In genomic region chr12:84786622-84787021, GRCh38 we compare ENCODE assay signal across 23 cellular contexts.
"Had no signal": no experiment of that assay in that cellular context is flagged by ENCODE, and none has a peak within 500 bp of the region (broad histone marks: within the 10 kb centered on the region; RNA-seq: fewer than 3 reads in every experiment).

No MANE protein-coding gene starts in this region.

- H3K4me3 ChIP-seq: left lung, lung, ovary, right atrium auricular region, spleen, suprapubic skin, thoracic aorta, tibial artery, upper lobe of right lung had no signal

- FAIRE-seq: keratinocyte, small intestine, urothelium cell line had no signal

- DNase-seq: hippocampal formation; kidney glomerular epithelial cell; left colon; left lung; mesendoderm; naive B cell; ovary; small intestine; spleen; stimulated activated CD4-positive, alpha-beta T cell treated with anti-CD3 and anti-CD28 coated beads, Interleukin-4, amount 100 ng/mL, for 24 hours; stimulated activated naive CD4-positive, alpha-beta T cell; tibial artery; trophoblast cell; upper lobe of right lung had no signal

- H3K27ac ChIP-seq: left lung, ovary, right atrium auricular region, spleen, suprapubic skin, thoracic aorta, tibial artery, upper lobe of right lung had no signal

- H3K27me3 ChIP-seq: left lung, ovary, right atrium auricular region, spleen, suprapubic skin, tibial artery, upper lobe of right lung had no signal

- ATAC-seq: left colon; left lung; natural killer cell treated with Interleukin-12 subunit alpha and Interleukin-12 subunit beta and Interleukin-15 and Interleukin-18, amount 100 ng/mL, for 72 hours; sciatic nerve; stimulated activated effector memory CD8-positive, alpha-beta T cell treated with anti-CD3 and anti-CD28 coated beads, Interleukin-12 subunit alpha, Interleukin-12 subunit beta, amount 100 ng/mL, for 72 hours; upper lobe of right lung had no signal

- H3K4me1 ChIP-seq: left lung, right atrium auricular region, spleen, suprapubic skin, tibial artery, upper lobe of right lung had no signal

- H3K36me3 ChIP-seq: left lung, ovary, right atrium auricular region, spleen, suprapubic skin, thoracic aorta, tibial artery, upper lobe of right lung had no signal

- H3K9me3 ChIP-seq: left lung, ovary, right atrium auricular region, spleen, suprapubic skin, thoracic aorta, tibial artery, upper lobe of right lung had no signal
